In genomic region chr18:1104265-1104792, GRCh38 we compare ENCODE assay signal across 1 cellular context.
TF ChIP-seq lines count a peak whose summit lies in the region.

No MANE protein-coding gene starts in this region.

TF ChIP-seq in K562, 482 proteins besides CTCF, POLR2A, EP300 and RAD21 (continued from another document):
- peak; percentile 24; the same call in 1 of the 2 replicates for TF ChIP-seq HMBOX1 (IDR thresholded peaks at IDR 0.05)
- no peak for TF ChIP-seq ZC3H4 (CRISPR knock-in tag; IDR thresholded peaks at IDR 0.05; ENCODE audit: borderline replicate concordance)
- no peak for TF ChIP-seq NKRF (IDR thresholded peaks at IDR 0.05; ENCODE audit: borderline replicate concordance)
- TF ChIP-seq BHLHE40 (IDR thresholded peaks at IDR 0.05; ENCODE audit: low read length) = 0 out of 2 replicates have a peak, but pooled peaks have one; percentile 22
- TF ChIP-seq SMARCA5 (IDR thresholded peaks at IDR 0.05) = no peak
